1 cellular context compared by ENCODE assay signal in genomic region chr9:121321039-121321503, GRCh38.
TF ChIP-seq lines count a peak whose summit lies in the region.

No MANE protein-coding gene starts in this region.

TF ChIP-seq in GM12878, 131 proteins besides CTCF, POLR2A, EP300 and RAD21:
- TF ChIP-seq ZNF207 (IDR thresholded peaks at IDR 0.05; ENCODE audit: borderline replicate concordance) (no peak), ASH2L (IDR thresholded peaks at IDR 0.05; ENCODE audit: borderline replicate concordance, low read depth) (no peak), BCL11A (IDR thresholded peaks at IDR 0.05; ENCODE audit: low read depth, low read length) (no peak), RUNX3 (IDR thresholded peaks at IDR 0.05; ENCODE audit: low read length) (peak; percentile 76)
